8 cellular contexts compared by ENCODE assay signal in the genomic region with DNA sequence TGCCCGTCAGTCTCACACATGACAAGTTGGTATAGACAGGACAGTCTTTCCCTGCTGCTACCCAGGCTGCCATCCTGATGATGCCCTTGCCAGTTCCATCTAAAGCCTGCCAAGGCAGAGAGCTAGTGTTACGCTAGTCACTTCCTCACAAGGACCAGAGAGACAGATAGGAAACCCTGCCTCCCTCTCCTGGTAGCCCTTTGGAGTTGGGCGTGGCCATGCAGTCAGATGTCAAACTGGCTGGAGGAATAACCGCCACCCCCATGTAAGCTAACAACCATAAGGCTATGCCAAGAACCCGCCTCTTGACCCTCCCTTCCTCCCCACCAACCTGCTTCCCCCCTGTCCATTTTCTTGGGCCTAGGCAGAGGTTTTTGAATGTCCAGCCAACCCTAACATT. TPM values are rescaled to one million over a fixed set of nuclear protein-coding genes. Genes with fewer than 3 reads are reported as not detected.
DNase-seq lines count a peak whose midpoint lies in the region; ATAC-seq, FAIRE-seq and TF ChIP-seq lines count a peak whose summit lies in the region.

No MANE protein-coding gene starts in this region.

- H3K79me2 ChIP-seq in GM12878 (ENCODE audit: control insufficient read depth, insufficient read depth, low read length), result peaks cover 36% of the 10 kb centered on the region

- H3K4me1 ChIP-seq in GM12878 (ENCODE audit: control insufficient read depth, insufficient read depth, low read length) (peaks cover 21% of the 10 kb centered on the region), mesodermal cell (ENCODE audit: control insufficient read depth, insufficient read depth, low read length, poor library complexity, severe bottlenecking) (peaks cover 21% of the 10 kb centered on the region)

- H3K4me3 ChIP-seq in AG04449 (ENCODE audit: low read depth, low read length) (peak overlapping the region; percentile 99), HL-60 (replicated peaks; ENCODE audit: insufficient read depth, low read length) (peak overlapping the region; percentile 85), GM12878 (peak overlapping the region; percentile 78; the same call in 1 of the 2 replicates), mesodermal cell (ENCODE audit: extremely low read depth, insufficient read depth, low read length, poor library complexity, severe bottlenecking) (peak overlapping the region; percentile 85)

- H3K36me3 ChIP-seq in GM12878 (ENCODE audit: control insufficient read depth in 2 of 2, insufficient read depth in 2 of 2, low read length in 1 of 2) (peaks cover 8 to 26% of the 10 kb centered on the region in 2 experiments; a peak in 2 of 4 replicates), mesodermal cell (ENCODE audit: control insufficient read depth, insufficient read depth, low read length) (peaks cover 51% of the 10 kb centered on the region)

- intact Hi-C loops in GM12878 (cut with micrococcal nuclease; ENCODE audit: unreplicated experiment), result no loop called here

- CTCF ChIA-PET in AG04449 (lab: Yijun Ruan, JAX), result interaction anchor here (0.8 to 16.7 kb wide), 4 partner anchors 9 to 259 kb away, joined by 4 to 473 read pairs (median 14); partner anchors contain the start of gene ZMYND10
- CTCF ChIA-PET in GM12878 (lab: Yijun Ruan, JAX), result interaction anchor here (1.3 to 2.9 kb wide), 2 partner anchors 9 to 213 kb away, joined by 4 to 22 read pairs; partner anchors contain the start of gene HEMK1

- H3K9me3 ChIP-seq in GM12878 (replicated peaks; ENCODE audit: control insufficient read depth, insufficient read depth, low read length), result no peaks in the 10 kb centered on the region
- no peaks in the 10 kb centered on the region for H3K9me3 ChIP-seq in mesodermal cell (ENCODE audit: control insufficient read depth, low read length)

- peak overlapping the region; percentile 97 for H3K4me2 ChIP-seq in GM12878 (ENCODE audit: control insufficient read depth, insufficient read depth)

- ATAC-seq in GM12878, result no peak
- ATAC-seq in HG03457 (IDR thresholded peaks at IDR 0.05; ENCODE audit: unreplicated experiment), result no peak
- ATAC-seq in GM21526 (IDR thresholded peaks at IDR 0.05; ENCODE audit: low FRiP score, unreplicated experiment), result no peak

- TF ChIP-seq RAD21 in GM12878 (IDR thresholded peaks at IDR 0.05; ENCODE audit: insufficient read depth, low read depth, low read length), result no peak

- TF ChIP-seq CTCF in AG04449 (IDR thresholded peaks at IDR 0.05; ENCODE audit: insufficient read depth, low read length, missing control alignments) (no peak), HL-60 (IDR thresholded peaks at IDR 0.05; ENCODE audit: insufficient read depth, low read length) (no peak), GM12878 (IDR thresholded peaks at IDR 0.05 in 2 of 3, conservative IDR thresholded peaks at IDR 0.05 in 1 of 3; ENCODE audit: control insufficient read depth in 2 of 3, extremely low read depth in 1 of 3, insufficient read depth in 1 of 3, low read depth in 3 of 3, low read length in 3 of 3) (no peak)

- peaks cover 2% of the 10 kb centered on the region; the same call in 1 of the 2 replicates for H4K20me1 ChIP-seq in GM12878 (ENCODE audit: control insufficient read depth, insufficient read depth)

- no peak for TF ChIP-seq EP300 in GM12878 (IDR thresholded peaks at IDR 0.05; ENCODE audit: borderline replicate concordance in 1 of 2, control insufficient read depth in 1 of 2, low read depth in 2 of 2, low read length in 2 of 2)

- POLR2A ChIA-PET in AG04449 (lab: Yijun Ruan, JAX), result interaction anchor here (1.0 to 1.4 kb wide), 3 partner anchors 16 to 213 kb away, joined by 3 to 4 read pairs (median 3); partner anchors contain the start of genes HEMK1 and RASSF1
- POLR2A ChIA-PET in GM12878 (lab: Charles Lee), result interaction anchor here (0.6 to 2.5 kb wide), 3 partner anchors 9 to 19 kb away, joined by 3 to 8 read pairs (median 3); partner anchors contain the start of gene RASSF1

- RAD21 ChIA-PET in GM12878 (lab: Charles Lee; ENCODE audit: unreplicated experiment), result interaction anchor here (1.9 kb wide), 1 partner anchor 20 kb away, joined by 6 read pairs; no protein-coding TSS in a partner anchor

- no peak overlapping the region for H2AFZ ChIP-seq in GM12878 (ENCODE audit: control insufficient read depth, low read depth, low read length)

- no peaks in the 10 kb centered on the region for H3K27me3 ChIP-seq in HL-60 (ENCODE audit: insufficient read depth, poor library complexity, severe bottlenecking)
- H3K27me3 ChIP-seq in GM12878 (replicated peaks in 1 of 2; ENCODE audit: control insufficient read depth in 2 of 2, insufficient read depth in 2 of 2, low read length in 1 of 2), result no peaks in the 10 kb centered on the region

- WGBS in GM12878 (ENCODE audit: insufficient coverage, insufficient replicate concordance, low lambda C conversion rate, missing lambda C conversion rate), result 65% methylated on average over 5 of the region's 5 CpGs
- 95 to 97% methylated on average over 5 of the region's 5 CpGs for WGBS in mesodermal cell (ENCODE audit: insufficient coverage in 2 of 2), 2 experiments

- H3K27ac ChIP-seq in HL-60 (replicated peaks), result no peak overlapping the region
- no peak overlapping the region for H3K27ac ChIP-seq in GM12878 (ENCODE audit: control insufficient read depth, insufficient read depth)
- H3K27ac ChIP-seq in mesodermal cell (ENCODE audit: low read depth, low read length, severe bottlenecking), result no peak overlapping the region

- in situ Hi-C loops in GM12878 (cut with MboI), result loop anchor here (10.0 kb wide), 1 partner anchor 1028 kb away; the partner anchor contains the start of gene MANF

- H3K9ac ChIP-seq in GM12878 (ENCODE audit: control insufficient read depth, insufficient read depth, low read length), result peak overlapping the region; percentile 85

- FAIRE-seq in GM12878 (lab: Jason Lieb, UNC), result no peak

- no peak for DNase-seq in AG04449 (ENCODE audit: low read depth, low spot score)
- DNase-seq in HL-60 (ENCODE audit: low read depth in 1 of 2, low spot score in 1 of 2), result peak in 1 of 2 experiments; percentile 67
- DNase-seq in GM12878 (ENCODE audit: low read depth, low spot score), result no peak
- no peak for DNase-seq in NCI-H1417 (lab: John Stamatoyannopoulos, UW)
- no peak for DNase-seq in kidney glomerular epithelial cell (lab: John Stamatoyannopoulos, UW)

- no peak; the same call in 1 of the 2 replicates for TF ChIP-seq POLR2A in GM12878 (IDR thresholded peaks at IDR 0.05; ENCODE audit: low read depth, low read length)

- BruUV-seq in GM12878 (replicated peaks; lab: Mats Ljungman, UMichigan), result no TSS peak

- SMC1A ChIA-PET in GM12878 (lab: Charles Lee; ENCODE audit: uncharacterized antibody, unreplicated experiment), result interaction anchor here (1.4 to 1.7 kb wide), 2 partner anchors 9 to 19 kb away, joined by 8 read pairs; no protein-coding TSS in a partner anchor

RNA-seq across cellular contexts. Expression of gene TMEM115, which starts 2.8 kb away (rescaled TPM):
- total RNA-seq in GM12878 (2013; cell fraction: nucleolus; rRNA removed), result 18.9 and 20.4 TPM in 2 replicates
- total RNA-seq in GM12878 (2014; rRNA removed) (18.1 and 18.7 TPM in 2 replicates), GM12878 (2014; rRNA removed; fragmentation: Illumina TruSeq; extraction: Trizol) (7.1 and 8.0 TPM in 2 replicates), GM12878 (2021) (15.9 and 18.4 TPM in 2 replicates)
- 4.3 TPM for polyA plus RNA-seq in GM12878 (2011; ENCODE audit: low read depth)
- polyA plus RNA-seq in GM12878 (2011; rRNA removed) (4.2 and 8.8 TPM in 2 replicates), GM12878 (2014; fragmentation: Illumina TruSeq; extraction: Trizol) (3.6 and 10.1 TPM in 2 replicates), GM12878 (2014; fragmentation: Nextera tagmentation; extraction: Ambion mirVana) (1 to 10 TPM; 1.9 to 2.5 TPM), GM12878 (2014; rRNA removed) (16.9 and 18.8 TPM in 2 replicates), GM12878 (2016; fragmentation: Nextera tagmentation; extraction: Ambion mirVana) (10 to 100 TPM; 16.4 to 17.6 TPM)
- 16.0 and 22.1 TPM in 2 replicates for polyA plus RNA-seq in GM12878 (2011; cell fraction: cytosol; rRNA removed)
- 31.3 and 34.9 TPM in 2 replicates for polyA plus RNA-seq in GM12878 (2011; cell fraction: nucleus; rRNA removed)
- polyA plus RNA-seq in GM12878 (2012), result 9.5 and 11.6 TPM in 2 replicates
- 8.8 and 21.1 TPM in 2 replicates for polyA minus RNA-seq in GM12878 (2011; rRNA and poly(A)+ RNA removed)
- polyA minus RNA-seq in GM12878 (2011; cell fraction: cytosol; rRNA and poly(A)+ RNA removed), result 7.1 and 8.2 TPM in 2 replicates
- 16.6 and 22.0 TPM in 2 replicates for polyA minus RNA-seq in GM12878 (2011; cell fraction: nucleus; rRNA and poly(A)+ RNA removed)
- 35.4 TPM for polyA plus RNA-seq in mesodermal cell (2013, experiment 1 of 2)
- 29.5 TPM for polyA plus RNA-seq in mesodermal cell (2013, experiment 2 of 2)

RNA-seq across cellular contexts. Expression of gene CYB561D2, which starts 5.9 kb away (rescaled TPM):
- total RNA-seq in GM12878 (2013; cell fraction: nucleolus; rRNA removed), result 16.8 and 22.6 TPM in 2 replicates
- total RNA-seq in GM12878 (2014; rRNA removed), result 33.4 and 34.6 TPM in 2 replicates
- 11.9 and 13.6 TPM in 2 replicates for total RNA-seq in GM12878 (2014; rRNA removed; fragmentation: Illumina TruSeq; extraction: Trizol)
- 19.2 and 20.8 TPM in 2 replicates for total RNA-seq in GM12878 (2021)
- polyA plus RNA-seq in GM12878 (2011; ENCODE audit: low read depth), result 12.3 TPM
- 8.6 and 16.8 TPM in 2 replicates for polyA plus RNA-seq in GM12878 (2011; rRNA removed)
- polyA plus RNA-seq in GM12878 (2011; cell fraction: cytosol; rRNA removed), result 28.7 and 40.9 TPM in 2 replicates
- 27.2 TPM in 2 replicates for polyA plus RNA-seq in GM12878 (2011; cell fraction: nucleus; rRNA removed)
- polyA plus RNA-seq in GM12878 (2012), result 18.7 and 21.2 TPM in 2 replicates
- 5.9 and 9.2 TPM in 2 replicates for polyA plus RNA-seq in GM12878 (2014; fragmentation: Illumina TruSeq; extraction: Trizol)
- polyA plus RNA-seq in GM12878 (2014; fragmentation: Nextera tagmentation; extraction: Ambion mirVana), result 10 to 100 TPM in 1 of 2 experiments, 1 to 10 TPM in 1; 7.6 to 11.9 TPM
- 24.1 and 29.1 TPM in 2 replicates for polyA plus RNA-seq in GM12878 (2014; rRNA removed)
- polyA plus RNA-seq in GM12878 (2016; fragmentation: Nextera tagmentation; extraction: Ambion mirVana), result 10 to 100 TPM; 35.5 to 39.2 TPM
- polyA minus RNA-seq in GM12878 (2011; rRNA and poly(A)+ RNA removed), result 18.7 and 25.9 TPM in 2 replicates
- polyA minus RNA-seq in GM12878 (2011; cell fraction: cytosol; rRNA and poly(A)+ RNA removed), result 3.3 and 6.0 TPM in 2 replicates
- 15.4 and 21.0 TPM in 2 replicates for polyA minus RNA-seq in GM12878 (2011; cell fraction: nucleus; rRNA and poly(A)+ RNA removed)
- 11.6 TPM for polyA plus RNA-seq in mesodermal cell (2013, experiment 1 of 2)
- polyA plus RNA-seq in mesodermal cell (2013, experiment 2 of 2), result 10.5 TPM

RNA-seq across cellular contexts. Expression of gene NPRL2, which starts 6.0 kb away (rescaled TPM):
- total RNA-seq in GM12878 (2013; cell fraction: nucleolus; rRNA removed), result 30.5 and 38.0 TPM in 2 replicates
- total RNA-seq in GM12878 (2014; rRNA removed), result 34.6 and 35.4 TPM in 2 replicates
- total RNA-seq in GM12878 (2014; rRNA removed; fragmentation: Illumina TruSeq; extraction: Trizol), result 15.0 and 17.8 TPM in 2 replicates
- 19.4 and 22.9 TPM in 2 replicates for total RNA-seq in GM12878 (2021)
- polyA plus RNA-seq in GM12878 (2011; ENCODE audit: low read depth), result 21.3 TPM
- 39.4 and 54.2 TPM in 2 replicates for polyA plus RNA-seq in GM12878 (2011; rRNA removed)
- polyA plus RNA-seq in GM12878 (2011; cell fraction: cytosol; rRNA removed), result 54.1 and 62.7 TPM in 2 replicates
- polyA plus RNA-seq in GM12878 (2011; cell fraction: nucleus; rRNA removed), result 112 and 156 TPM in 2 replicates
- polyA plus RNA-seq in GM12878 (2012), result 27.8 and 29.3 TPM in 2 replicates
- 12.9 and 22.5 TPM in 2 replicates for polyA plus RNA-seq in GM12878 (2014; fragmentation: Illumina TruSeq; extraction: Trizol)
- polyA plus RNA-seq in GM12878 (2014; fragmentation: Nextera tagmentation; extraction: Ambion mirVana), result 10 to 100 TPM; 33.6 to 36.2 TPM
- polyA plus RNA-seq in GM12878 (2014; rRNA removed), result 34.0 and 38.8 TPM in 2 replicates
- 10 to 100 TPM; 31.0 to 32.1 TPM for polyA plus RNA-seq in GM12878 (2016; fragmentation: Nextera tagmentation; extraction: Ambion mirVana)
- 52.4 and 60.3 TPM in 2 replicates for polyA minus RNA-seq in GM12878 (2011; rRNA and poly(A)+ RNA removed)
- polyA minus RNA-seq in GM12878 (2011; cell fraction: cytosol; rRNA and poly(A)+ RNA removed), result 8.6 and 14.4 TPM in 2 replicates
- 24.1 and 29.8 TPM in 2 replicates for polyA minus RNA-seq in GM12878 (2011; cell fraction: nucleus; rRNA and poly(A)+ RNA removed)
- 30.2 TPM for polyA plus RNA-seq in mesodermal cell (2013, experiment 1 of 2)
- 29.5 TPM for polyA plus RNA-seq in mesodermal cell (2013, experiment 2 of 2)

RNA-seq across cellular contexts. Expression of gene ZMYND10, which starts 11.0 kb away (rescaled TPM):
- total RNA-seq in GM12878 (2013; cell fraction: nucleolus; rRNA removed), result 1.6 and 2.2 TPM in 2 replicates
- total RNA-seq in GM12878 (2014; rRNA removed), result 0.11 and 0.60 TPM in 2 replicates
- total RNA-seq in GM12878 (2014; rRNA removed; fragmentation: Illumina TruSeq; extraction: Trizol), result 0.14 and 0.27 TPM in 2 replicates
- total RNA-seq in GM12878 (2021), result 0.45 and 0.80 TPM in 2 replicates
- 0.60 TPM for polyA plus RNA-seq in GM12878 (2011; ENCODE audit: low read depth)
- 0.40 and 1.0 TPM in 2 replicates for polyA plus RNA-seq in GM12878 (2011; rRNA removed)
- 0.60 and 1.2 TPM in 2 replicates for polyA plus RNA-seq in GM12878 (2011; cell fraction: cytosol; rRNA removed)
- 7.6 and 7.9 TPM in 2 replicates for polyA plus RNA-seq in GM12878 (2011; cell fraction: nucleus; rRNA removed)
- polyA plus RNA-seq in GM12878 (2012), result 0.66 and 0.72 TPM in 2 replicates
- 0.18 TPM in 1 of 2 replicates, not detected in the other for polyA plus RNA-seq in GM12878 (2014; fragmentation: Illumina TruSeq; extraction: Trizol)
- under 1 TPM; 0.26 to 0.40 TPM for polyA plus RNA-seq in GM12878 (2014; fragmentation: Nextera tagmentation; extraction: Ambion mirVana)
- polyA plus RNA-seq in GM12878 (2014; rRNA removed), result 0.35 and 0.91 TPM in 2 replicates
- polyA plus RNA-seq in GM12878 (2016; fragmentation: Nextera tagmentation; extraction: Ambion mirVana), result under 1 TPM; 0.66 to 0.94 TPM
- 0.44 and 1.2 TPM in 2 replicates for polyA minus RNA-seq in GM12878 (2011; rRNA and poly(A)+ RNA removed)
- not detected in 2 replicates for polyA minus RNA-seq in GM12878 (2011; cell fraction: cytosol; rRNA and poly(A)+ RNA removed)
- polyA minus RNA-seq in GM12878 (2011; cell fraction: nucleus; rRNA and poly(A)+ RNA removed), result 0.73 and 2.7 TPM in 2 replicates
- 0.81 TPM for polyA plus RNA-seq in mesodermal cell (2013, experiment 1 of 2)
- 0.61 TPM for polyA plus RNA-seq in mesodermal cell (2013, experiment 2 of 2)

RNA-seq across cellular contexts. Expression of gene RASSF1, which starts 15.9 kb away (rescaled TPM):
- total RNA-seq in GM12878 (2013; cell fraction: nucleolus; rRNA removed), result 67.1 and 75.3 TPM in 2 replicates
- 39.3 and 40.1 TPM in 2 replicates for total RNA-seq in GM12878 (2014; rRNA removed)
- total RNA-seq in GM12878 (2014; rRNA removed; fragmentation: Illumina TruSeq; extraction: Trizol), result 15.7 and 16.1 TPM in 2 replicates
- 30.9 and 35.2 TPM in 2 replicates for total RNA-seq in GM12878 (2021)
- polyA plus RNA-seq in GM12878 (2011; ENCODE audit: low read depth), result 19.6 TPM
- 36.4 and 59.6 TPM in 2 replicates for polyA plus RNA-seq in GM12878 (2011; rRNA removed)
- 62.1 and 82.5 TPM in 2 replicates for polyA plus RNA-seq in GM12878 (2011; cell fraction: cytosol; rRNA removed)
- polyA plus RNA-seq in GM12878 (2011; cell fraction: nucleus; rRNA removed), result 136 and 141 TPM in 2 replicates
- polyA plus RNA-seq in GM12878 (2012), result 38.7 and 39.3 TPM in 2 replicates
- 9.6 and 18.5 TPM in 2 replicates for polyA plus RNA-seq in GM12878 (2014; fragmentation: Illumina TruSeq; extraction: Trizol)
- polyA plus RNA-seq in GM12878 (2014; fragmentation: Nextera tagmentation; extraction: Ambion mirVana), result 10 to 100 TPM in 1 of 2 experiments, 1 to 10 TPM in 1; 4.4 to 10.3 TPM
- 54.1 and 61.3 TPM in 2 replicates for polyA plus RNA-seq in GM12878 (2014; rRNA removed)
- 10 to 100 TPM; 48.7 to 49.1 TPM for polyA plus RNA-seq in GM12878 (2016; fragmentation: Nextera tagmentation; extraction: Ambion mirVana)
- polyA minus RNA-seq in GM12878 (2011; rRNA and poly(A)+ RNA removed), result 16.2 and 26.6 TPM in 2 replicates
- polyA minus RNA-seq in GM12878 (2011; cell fraction: cytosol; rRNA and poly(A)+ RNA removed), result 9.3 and 11.9 TPM in 2 replicates
- polyA minus RNA-seq in GM12878 (2011; cell fraction: nucleus; rRNA and poly(A)+ RNA removed), result 22.7 and 30.4 TPM in 2 replicates
- 20.8 TPM for polyA plus RNA-seq in mesodermal cell (2013, experiment 1 of 2)
- 14.6 TPM for polyA plus RNA-seq in mesodermal cell (2013, experiment 2 of 2)
